Comparison of ENCODE assay signal across 8 cellular contexts in genomic region chr1:19644761-19645543, GRCh38. TPM values are rescaled to one million over a fixed set of nuclear protein-coding genes. Genes with fewer than 3 reads are reported as not detected.
DNase-seq lines count a peak whose midpoint lies in the region; ATAC-seq and TF ChIP-seq lines count a peak whose summit lies in the region.

No MANE protein-coding gene starts in this region.

- peak overlapping the region; percentile 89 for H3K27ac ChIP-seq in fibroblast of lung (ENCODE audit: insufficient read depth, low read length)
- no peak overlapping the region for H3K27ac ChIP-seq in neural cell (ENCODE audit: low read length)

- H4K20me1 ChIP-seq in fibroblast of lung (ENCODE audit: control insufficient read depth, extremely low read depth, insufficient read depth, low read length) = no peaks in the 10 kb centered on the region
- no peaks in the 10 kb centered on the region for H4K20me1 ChIP-seq in neural cell (ENCODE audit: insufficient read depth)

- H3K27ac Mint-ChIP-seq in Caco-2 (ENCODE audit: unreplicated experiment) = peak overlapping the region; percentile 76

- no peak for TF ChIP-seq EP300 in neural cell (conservative IDR thresholded peaks at IDR 0.05; ENCODE audit: poor library complexity, severe bottlenecking)

- peaks cover 6% of the 10 kb centered on the region for H3K36me3 Mint-ChIP-seq in Caco-2 (ENCODE audit: insufficient read depth, unreplicated experiment)

- no peak for ATAC-seq in GM19324 (IDR thresholded peaks at IDR 0.05; ENCODE audit: low FRiP score, unreplicated experiment)

- H3K4me2 ChIP-seq in fibroblast of lung (ENCODE audit: extremely low read depth, insufficient read depth, low read length) (peak overlapping the region; percentile 95), neural cell (ENCODE audit: low read length) (no peak overlapping the region)

- H2AFZ ChIP-seq in fibroblast of lung (ENCODE audit: low read length) (peak overlapping the region; percentile 60), neural cell (ENCODE audit: low read depth, low read length) (no peak overlapping the region)

- no peak for TF ChIP-seq CTCF in Caco-2 (IDR thresholded peaks at IDR 0.05; ENCODE audit: insufficient read depth in 1 of 2, low read depth in 1 of 2, low read length in 1 of 2, severe bottlenecking in 1 of 2, unreplicated experiment in 1 of 2)
- TF ChIP-seq CTCF in fibroblast of lung (conservative IDR thresholded peaks at IDR 0.05 in 1 of 2, IDR thresholded peaks at IDR 0.05 in 1 of 2; ENCODE audit: low read depth in 1 of 2, low read length in 2 of 2) = no peak
- no peak for TF ChIP-seq CTCF in neural cell (IDR thresholded peaks at IDR 0.05; ENCODE audit: poor library complexity, severe bottlenecking)

- POLR2A ChIA-PET in Caco-2 (lab: Charles Lee) = no interaction called here

- no peaks in the 10 kb centered on the region for H3K27me3 ChIP-seq in Caco-2 (replicated peaks; ENCODE audit: control insufficient read depth, insufficient read depth, low read length)
- no peaks in the 10 kb centered on the region for H3K27me3 ChIP-seq in fibroblast of lung (ENCODE audit: control insufficient read depth, insufficient read depth, low read length)
- peaks cover 34% of the 10 kb centered on the region for H3K27me3 ChIP-seq in neural cell (ENCODE audit: insufficient read depth, low read depth, low read length)

- TF ChIP-seq RAD21 in neural cell (conservative IDR thresholded peaks at IDR 0.05) = no peak

- H3K9me3 Mint-ChIP-seq in Caco-2 (ENCODE audit: unreplicated experiment) = no peaks in the 10 kb centered on the region

- H3K9me2 ChIP-seq in neural cell (ENCODE audit: insufficient read depth, low read length) = no peaks in the 10 kb centered on the region

- H3K27me3 Mint-ChIP-seq in Caco-2 (ENCODE audit: insufficient read depth, unreplicated experiment) = no peaks in the 10 kb centered on the region

- intact Hi-C loops in Caco-2 (cut with micrococcal nuclease; ENCODE audit: unreplicated experiment) = no loop called here

- H3K4me1 Mint-ChIP-seq in Caco-2 (ENCODE audit: low read depth, unreplicated experiment) = no peaks in the 10 kb centered on the region

- peak overlapping the region; percentile 95 for H3K4me3 Mint-ChIP-seq in Caco-2 (ENCODE audit: unreplicated experiment)

- H3K9ac ChIP-seq in fibroblast of lung (ENCODE audit: insufficient read depth, low read length) (peak overlapping the region; percentile 90), neural cell (ENCODE audit: low read length) (peak overlapping the region; percentile 57)

- peak overlapping the region; percentile 77 for H3K4me3 ChIP-seq in Caco-2 (ENCODE audit: low read depth, low read length)
- peak overlapping the region; percentile 78 to 94 (median 90) for H3K4me3 ChIP-seq in fibroblast of lung (replicated peaks in 1 of 4; ENCODE audit: control extremely low read depth in 1 of 4, insufficient read depth in 1 of 4, low read depth in 3 of 4, low read length in 4 of 4)
- H3K4me3 ChIP-seq in neural cell (ENCODE audit: low read length) = peak overlapping the region; percentile 67

- DNase-seq in Caco-2 (no peak), HuH-7.5 (ENCODE audit: low spot score) (peak; percentile 66), fibroblast of lung (ENCODE audit: low read depth in 2 of 2) (no peak), midbrain (lab: John Stamatoyannopoulos, UW) (no peak)
- peak; percentile 81 for DNase-seq in activated CD8-positive, alpha-beta memory T cell treated with anti-CD3 and anti-CD28 coated beads, Interleukin-2, amount 50 U/mL, for 48 hours
- no peak for DNase-seq in effector CD4-positive, alpha-beta T cell

- H3K79me2 ChIP-seq in fibroblast of lung (ENCODE audit: control insufficient read depth, insufficient read depth, low read length) (peaks cover 51% of the 10 kb centered on the region), neural cell (replicated peaks; ENCODE audit: insufficient read depth, low read length) (no peaks in the 10 kb centered on the region)

- no TSS peak for BruUV-seq in Caco-2 (replicated peaks; lab: Mats Ljungman, UMichigan)

- peaks cover 8% of the 10 kb centered on the region for H3K4me1 ChIP-seq in Caco-2
- H3K4me1 ChIP-seq in fibroblast of lung (ENCODE audit: control insufficient read depth, extremely low read depth, insufficient read depth, low read length) = peaks cover 18% of the 10 kb centered on the region

- H3K36me3 ChIP-seq in Caco-2 (ENCODE audit: control insufficient read depth, insufficient read depth, low read length) = no peaks in the 10 kb centered on the region
- H3K36me3 ChIP-seq in fibroblast of lung (ENCODE audit: control insufficient read depth, insufficient read depth, low read length) = peaks cover 1% of the 10 kb centered on the region
- H3K36me3 ChIP-seq in neural cell (ENCODE audit: insufficient read depth, low read length) = no peaks in the 10 kb centered on the region

- CTCF ChIA-PET in Caco-2 (lab: Charles Lee) = interaction anchor here (1.1 to 1.4 kb wide), 2 partner anchors 9 to 17 kb away, joined by 4 read pairs; no protein-coding TSS in a partner anchor

- H3K9me3 ChIP-seq in Caco-2 = no peaks in the 10 kb centered on the region
- no peaks in the 10 kb centered on the region for H3K9me3 ChIP-seq in fibroblast of lung (ENCODE audit: control insufficient read depth, insufficient read depth, low read depth, low read length)
- H3K9me3 ChIP-seq in neural cell (ENCODE audit: low read length) = no peaks in the 10 kb centered on the region

- no peaks in the 10 kb centered on the region for H3F3A ChIP-seq in neural cell (ENCODE audit: insufficient read depth, low read length, poor library complexity, severe bottlenecking)

TF ChIP-seq in neural cell, 6 proteins besides CTCF, POLR2A, EP300 and RAD21:
- TF ChIP-seq TAF1 (IDR thresholded peaks at IDR 0.05; ENCODE audit: low read depth) (peak; percentile 5), EZH2 (IDR thresholded peaks at IDR 0.05; ENCODE audit: borderline replicate concordance, insufficient read depth, low read length, poor library complexity, severe bottlenecking) (peak; percentile 58), MXI1 (conservative IDR thresholded peaks at IDR 0.05; ENCODE audit: poor library complexity, severe bottlenecking) (no peak), POLR2AphosphoS5 (IDR thresholded peaks at IDR 0.05) (peak; percentile 7)
- TF ChIP-seq, protein P1, sequence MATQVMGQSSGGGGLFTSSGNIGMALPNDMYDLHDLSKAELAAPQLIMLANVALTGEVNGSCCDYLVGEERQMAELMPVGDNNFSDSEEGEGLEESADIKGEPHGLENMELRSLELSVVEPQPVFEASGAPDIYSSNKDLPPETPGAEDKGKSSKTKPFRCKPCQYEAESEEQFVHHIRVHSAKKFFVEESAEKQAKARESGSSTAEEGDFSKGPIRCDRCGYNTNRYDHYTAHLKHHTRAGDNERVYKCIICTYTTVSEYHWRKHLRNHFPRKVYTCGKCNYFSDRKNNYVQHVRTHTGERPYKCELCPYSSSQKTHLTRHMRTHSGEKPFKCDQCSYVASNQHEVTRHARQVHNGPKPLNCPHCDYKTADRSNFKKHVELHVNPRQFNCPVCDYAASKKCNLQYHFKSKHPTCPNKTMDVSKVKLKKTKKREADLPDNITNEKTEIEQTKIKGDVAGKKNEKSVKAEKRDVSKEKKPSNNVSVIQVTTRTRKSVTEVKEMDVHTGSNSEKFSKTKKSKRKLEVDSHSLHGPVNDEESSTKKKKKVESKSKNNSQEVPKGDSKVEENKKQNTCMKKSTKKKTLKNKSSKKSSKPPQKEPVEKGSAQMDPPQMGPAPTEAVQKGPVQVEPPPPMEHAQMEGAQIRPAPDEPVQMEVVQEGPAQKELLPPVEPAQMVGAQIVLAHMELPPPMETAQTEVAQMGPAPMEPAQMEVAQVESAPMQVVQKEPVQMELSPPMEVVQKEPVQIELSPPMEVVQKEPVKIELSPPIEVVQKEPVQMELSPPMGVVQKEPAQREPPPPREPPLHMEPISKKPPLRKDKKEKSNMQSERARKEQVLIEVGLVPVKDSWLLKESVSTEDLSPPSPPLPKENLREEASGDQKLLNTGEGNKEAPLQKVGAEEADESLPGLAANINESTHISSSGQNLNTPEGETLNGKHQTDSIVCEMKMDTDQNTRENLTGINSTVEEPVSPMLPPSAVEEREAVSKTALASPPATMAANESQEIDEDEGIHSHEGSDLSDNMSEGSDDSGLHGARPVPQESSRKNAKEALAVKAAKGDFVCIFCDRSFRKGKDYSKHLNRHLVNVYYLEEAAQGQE (IDR thresholded peaks at IDR 0.05; ENCODE audit: borderline replicate concordance) = no peak

RNA-seq across cellular contexts. Expression of gene NBL1, which starts 0.8 kb away (rescaled TPM):
- 23.0 and 24.0 TPM in 2 replicates for total RNA-seq in Caco-2 (2022)
- total RNA-seq in fibroblast of lung = 103 and 180 TPM in 2 replicates
- 59.3 and 115 TPM in 2 replicates for polyA plus RNA-seq in fibroblast of lung
- polyA plus RNA-seq in fibroblast of lung (2012) = 135 and 351 TPM in 2 replicates
- polyA minus RNA-seq in fibroblast of lung (ENCODE audit: low replicate concordance) = 374 and 622 TPM in 2 replicates
- polyA plus RNA-seq in neural cell = 9.9 and 22.4 TPM in 2 replicates
- polyA minus RNA-seq in neural cell = 6.6 and 6.8 TPM in 2 replicates

RNA-seq across cellular contexts. Expression of gene HTR6, which starts 19.7 kb away (rescaled TPM):
- total RNA-seq in Caco-2 (2022) = not detected in 2 replicates
- under 0.01 TPM in 1 of 2 replicates, not detected in the other for total RNA-seq in fibroblast of lung
- polyA plus RNA-seq in fibroblast of lung = 0.02 TPM in 1 of 2 replicates, not detected in the other
- polyA plus RNA-seq in fibroblast of lung (2012) = not detected in 2 replicates
- polyA minus RNA-seq in fibroblast of lung (ENCODE audit: low replicate concordance) = 0.78 TPM in 1 of 2 replicates, not detected in the other
- polyA plus RNA-seq in neural cell = not detected in 2 replicates
- polyA minus RNA-seq in neural cell = not detected in 2 replicates

Comparison
In these comparisons a context has a peak if more than half of its experiments do, and no peak if none do; other contexts are left out.
1. DNase-seq: peak in HuH-7.5 (single experiment) and activated CD8-positive, alpha-beta memory T cell treated with anti-CD3 and anti-CD28 coated beads, Interleukin-2, amount 50 U/mL, for 48 hours (single experiment); none in Caco-2 (0 of 2), fibroblast of lung (0 of 2), midbrain (single experiment) and effector CD4-positive, alpha-beta T cell (single experiment).
2. Peak in every context shown above with its lines, with median percentiles within 50 percentile points of each other: H3K4me3 ChIP-seq.